ENCODE assay signal across 8 cellular contexts in the genomic region with DNA sequence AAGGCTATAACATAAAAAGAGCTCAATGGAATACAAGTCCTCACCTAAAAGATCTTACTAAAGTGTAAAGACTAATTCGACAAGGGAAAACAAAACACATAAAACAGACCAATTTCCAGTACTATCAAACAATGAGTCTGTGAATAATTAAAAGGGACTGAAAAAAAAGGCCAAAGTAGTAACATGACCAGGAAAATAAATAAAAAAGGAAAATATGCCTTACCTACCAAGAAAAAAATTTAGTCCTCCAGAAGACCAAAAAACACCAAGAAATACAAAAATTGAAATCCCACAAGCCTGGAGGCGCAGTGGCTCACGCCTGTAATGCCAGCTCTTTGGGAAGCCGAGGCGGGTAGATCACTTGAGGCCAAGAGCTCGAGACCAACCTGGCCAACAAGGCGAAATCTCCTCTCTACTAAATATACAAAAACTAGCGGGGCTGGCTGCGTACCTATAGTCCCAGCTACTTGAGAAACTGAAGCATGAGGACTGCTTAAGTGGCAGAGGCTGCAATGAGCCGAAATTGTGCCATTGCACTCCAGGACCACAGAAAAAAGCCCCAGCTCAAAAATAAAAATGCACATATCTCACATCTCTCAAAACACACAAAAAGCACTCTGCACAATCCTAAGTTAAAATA.
DNase-seq lines count a peak whose midpoint lies in the region; ATAC-seq and TF ChIP-seq lines count a peak whose summit lies in the region.

No MANE protein-coding gene starts in this region.

- ATAC-seq in HG02852 (IDR thresholded peaks at IDR 0.05; ENCODE audit: unreplicated experiment) (peak; percentile 52), gastroesophageal sphincter (no peak)

- H2AFZ ChIP-seq in smooth muscle cell (ENCODE audit: low read depth) = no peak overlapping the region

- H3K27me3 Mint-ChIP-seq in activated CD4-positive, alpha-beta T cell treated with anti-CD3 and anti-CD28 coated beads, Interleukin-2, amount 10 ng/mL, durations not matched to agents 7 days and 5 days = no peaks in the 10 kb centered on the region

- H3K9me2 ChIP-seq in DOHH2 (replicated peaks; ENCODE audit: control insufficient read depth, low read length) = no peaks in the 10 kb centered on the region; the same call in 1 of the 2 replicates

- H3K9me3 ChIP-seq in DOHH2 (ENCODE audit: control insufficient read depth, insufficient read depth, low read length) = no peaks in the 10 kb centered on the region
- no peaks in the 10 kb centered on the region for H3K9me3 ChIP-seq in gastroesophageal sphincter
- H3K9me3 ChIP-seq in smooth muscle cell (replicated peaks; ENCODE audit: low read depth) = no peaks in the 10 kb centered on the region

- H3K4me1 ChIP-seq in DOHH2 (ENCODE audit: control insufficient read depth, low read length) = peaks cover 19% of the 10 kb centered on the region
- peaks cover 0 to 14% (median 0%) of the 10 kb centered on the region in 3 donors for H3K4me1 ChIP-seq in gastroesophageal sphincter
- peaks cover 5% of the 10 kb centered on the region for H3K4me1 ChIP-seq in smooth muscle cell (ENCODE audit: low read depth)

- H3K36me3 Mint-ChIP-seq in activated CD4-positive, alpha-beta T cell treated with anti-CD3 and anti-CD28 coated beads, Interleukin-2, amount 10 ng/mL, durations not matched to agents 7 days and 5 days (ENCODE audit: low read depth) = no peaks in the 10 kb centered on the region

- POLR2A ChIA-PET in activated CD4-positive, alpha-beta T cell treated with anti-CD3 and anti-CD28 coated beads, Interleukin-2, amount 10 ng/mL, durations not matched to agents 7 days and 5 days (lab: Charles Lee) = interaction anchor here (0.5 to 2.3 kb wide), 13 partner anchors 10 to 525 kb away, joined by 3 to 33 read pairs (median 4); a partner anchor contains a TSS

- TF ChIP-seq CTCF in DOHH2 (IDR thresholded peaks at IDR 0.05; ENCODE audit: low read depth, low read length, poor library complexity, severe bottlenecking) (no peak), gastroesophageal sphincter (IDR thresholded peaks at IDR 0.05) (no peak), smooth muscle cell (IDR thresholded peaks at IDR 0.05; ENCODE audit: borderline replicate concordance, insufficient read depth, poor library complexity, severe bottlenecking) (no peak)

- peak overlapping the region; percentile 31 for H3K4me3 ChIP-seq in DOHH2 (ENCODE audit: low read length)
- peak overlapping the region; percentile 17 to 47 for H3K4me3 ChIP-seq in gastroesophageal sphincter
- H3K4me3 ChIP-seq in smooth muscle cell = no peak overlapping the region

- DNase-seq in activated CD4-positive, alpha-beta T cell treated with anti-CD3 and anti-CD28 coated beads, Interleukin-2, amount 10 ng/mL, durations not matched to agents 7 days and 5 days = peak; percentile 36
- DNase-seq in smooth muscle cell (lab: John Stamatoyannopoulos, UW; ENCODE audit: unreplicated experiment) (peak; percentile 16), DMS79 (lab: John Stamatoyannopoulos, UW) (no peak), ACHN (no peak), COLO829 (ENCODE audit: low spot score) (no peak)

- H3F3A ChIP-seq in DOHH2 (ENCODE audit: control insufficient read depth, insufficient read depth) = peaks cover 17% of the 10 kb centered on the region
- H3F3A ChIP-seq in smooth muscle cell (ENCODE audit: low read depth) = peaks cover 14% of the 10 kb centered on the region

- peak overlapping the region; percentile 50 for H3K4me3 Mint-ChIP-seq in activated CD4-positive, alpha-beta T cell treated with anti-CD3 and anti-CD28 coated beads, Interleukin-2, amount 10 ng/mL, durations not matched to agents 7 days and 5 days

- H3K9me3 Mint-ChIP-seq in activated CD4-positive, alpha-beta T cell treated with anti-CD3 and anti-CD28 coated beads, Interleukin-2, amount 10 ng/mL, durations not matched to agents 7 days and 5 days = no peaks in the 10 kb centered on the region

- peaks cover 12% of the 10 kb centered on the region for H3K4me1 Mint-ChIP-seq in activated CD4-positive, alpha-beta T cell treated with anti-CD3 and anti-CD28 coated beads, Interleukin-2, amount 10 ng/mL, durations not matched to agents 7 days and 5 days

- in situ Hi-C loops in ACHN (cut with HindIII; ENCODE audit: low pct_ligation_motif_present, low pct_unique_long_range_greater_than_20kb, low sequenced_read_pairs) = no loop called here

- no peak for TF ChIP-seq EP300 in gastroesophageal sphincter (IDR thresholded peaks at IDR 0.05)

- H3K79me2 ChIP-seq in DOHH2 (ENCODE audit: control insufficient read depth, low read length) (no peaks in the 10 kb centered on the region; the same call in 1 of the 2 replicates), smooth muscle cell (ENCODE audit: low read depth) (no peaks in the 10 kb centered on the region)

- 24% methylated on average over 7 to 8 of the region's 10 CpGs for WGBS in gastroesophageal sphincter (ENCODE audit: low coverage in 1 of 2), 2 donors
- 36% methylated on average over 10 of the region's 10 CpGs for WGBS in smooth muscle cell (ENCODE audit: low lambda C conversion rate)

- TF ChIP-seq POLR2A in gastroesophageal sphincter (IDR thresholded peaks at IDR 0.05) = peak in 1 of 2 donors; percentile 23

- H3K27me3 ChIP-seq in DOHH2 (ENCODE audit: control insufficient read depth, low read length) (no peaks in the 10 kb centered on the region), gastroesophageal sphincter (no peaks in the 10 kb centered on the region), smooth muscle cell (ENCODE audit: low read depth) (no peaks in the 10 kb centered on the region)

- H3K27ac Mint-ChIP-seq in activated CD4-positive, alpha-beta T cell treated with anti-CD3 and anti-CD28 coated beads, Interleukin-2, amount 10 ng/mL, durations not matched to agents 7 days and 5 days = no peak overlapping the region

- CTCF ChIA-PET in activated CD4-positive, alpha-beta T cell treated with anti-CD3 and anti-CD28 coated beads, Interleukin-2, amount 10 ng/mL, durations not matched to agents 7 days and 5 days (lab: Charles Lee) = interaction anchor here (0.6 to 2.1 kb wide), 7 partner anchors 9 to 295 kb away, joined by 3 to 6 read pairs (median 4); no protein-coding TSS in a partner anchor

- H3K4me2 ChIP-seq in DOHH2 (ENCODE audit: low read length) (peak overlapping the region; percentile 50), smooth muscle cell (no peak overlapping the region)

- H3K9ac ChIP-seq in smooth muscle cell (ENCODE audit: low read depth) = no peak overlapping the region

- H3K27ac ChIP-seq in DOHH2 (ENCODE audit: low read depth, low read length) (peak overlapping the region; percentile 70), gastroesophageal sphincter (peak overlapping the region; percentile 72 to 86 (median 77)), smooth muscle cell (ENCODE audit: low read depth) (peak overlapping the region; percentile 93)

- H4K20me1 ChIP-seq in DOHH2 (ENCODE audit: control insufficient read depth, insufficient read depth, low read depth, low read length) (no peaks in the 10 kb centered on the region), smooth muscle cell (ENCODE audit: low read depth) (no peaks in the 10 kb centered on the region)

- H3K36me3 ChIP-seq in DOHH2 (ENCODE audit: control insufficient read depth, low read length) (no peaks in the 10 kb centered on the region), gastroesophageal sphincter (no peaks in the 10 kb centered on the region), smooth muscle cell (ENCODE audit: low read depth) (no peaks in the 10 kb centered on the region)

Comparison
In these comparisons a context has a peak if more than half of its experiments do, and no peak if none do; other contexts are left out.
1. DNase-seq: peak in activated CD4-positive, alpha-beta T cell treated with anti-CD3 and anti-CD28 coated beads, Interleukin-2, amount 10 ng/mL, durations not matched to agents 7 days and 5 days (single experiment) and smooth muscle cell (single experiment); none in DMS79 (single experiment), ACHN (single experiment) and COLO829 (single experiment).
2. Peak in every context shown above with its lines, with median percentiles within 50 percentile points of each other: H3K27ac ChIP-seq.